ENCODE assay signal across 8 cellular contexts in genomic region chr1:84620720-84621313, GRCh38. TPM values are rescaled to one million over a fixed set of nuclear protein-coding genes. Genes with fewer than 3 reads are reported as not detected.
DNase-seq lines count a peak whose midpoint lies in the region; ATAC-seq, FAIRE-seq and TF ChIP-seq lines count a peak whose summit lies in the region.

No MANE protein-coding gene starts in this region.

- FAIRE-seq in frontal cortex (lab: Jason Lieb, UNC): no peak

- 0 out of 2 replicates have a peak, but pooled peaks cover 3% of the 10 kb centered on the region for H3F3A ChIP-seq in GM23338 (replicated peaks; ENCODE audit: low read depth)

- DNase-seq in Daoy (ENCODE audit: low read depth): peak; percentile 91
- peak; percentile 84 for DNase-seq in GM23338 (ENCODE audit: low spot score)
- peak; percentile 75 to 87 for DNase-seq in Kasumi-1 (lab: John Stamatoyannopoulos, UW)
- DNase-seq in RPMI8226: peak; percentile 76
- DNase-seq in activated effector memory CD4-positive, alpha-beta T cell treated with anti-CD3 and anti-CD28 coated beads, Interleukin-2, amount 50 U/mL, for 16 hours: peak; percentile 92
- peak; percentile 68 to 82 for DNase-seq in frontal cortex (ENCODE audit: low spot score in 2 of 2)
- DNase-seq in substantia nigra (lab: John Stamatoyannopoulos, UW): peak in 47 of 49 donors; percentile 21 to 88 (median 71)

- H3K27me3 Mint-ChIP-seq in GM23338 (ENCODE audit: insufficient read depth, low read depth, poor library complexity): peaks cover 6% of the 10 kb centered on the region

- H3K4me3 Mint-ChIP-seq in GM23338: peak overlapping the region; percentile 81

- H3K4me3 ChIP-seq in GM23338: peak overlapping the region; percentile 71
- peak overlapping the region; percentile 56 to 72 for H3K4me3 ChIP-seq in neutrophil (ENCODE audit: low read depth in 1 of 2, low read length in 1 of 2)

- H3K36me3 Mint-ChIP-seq in GM23338 (ENCODE audit: low read depth): no peaks in the 10 kb centered on the region

- H3K27me3 ChIP-seq in GM23338 (ENCODE audit: insufficient read depth): no peaks in the 10 kb centered on the region
- H3K27me3 ChIP-seq in neutrophil: peaks cover 6% of the 10 kb centered on the region

- H3K4me1 ChIP-seq in GM23338 (ENCODE audit: insufficient read depth): peaks cover 6% of the 10 kb centered on the region; the same call in 1 of the 2 replicates
- peaks cover 0 to 10% of the 10 kb centered on the region in 2 experiments for H3K4me1 ChIP-seq in neutrophil (ENCODE audit: control insufficient read depth in 1 of 2, insufficient read depth in 1 of 2, low read depth in 1 of 2, low read length in 1 of 2)

- no peaks in the 10 kb centered on the region for H4K20me1 ChIP-seq in GM23338 (replicated peaks; ENCODE audit: insufficient read depth)

- H3K79me2 ChIP-seq in GM23338 (replicated peaks; ENCODE audit: insufficient read depth): no peaks in the 10 kb centered on the region

- TF ChIP-seq CTCF in GM23338 (conservative IDR thresholded peaks at IDR 0.05; ENCODE audit: low read depth in 2 of 2) (peak; percentile 77 to 80), neutrophil (IDR thresholded peaks at IDR 0.05) (peak; percentile 98)

- peak overlapping the region; percentile 81 for H3K4me2 ChIP-seq in GM23338

- no peaks in the 10 kb centered on the region; the same call in 2 of the 3 replicates for H3K9me3 Mint-ChIP-seq in GM23338

- peak overlapping the region; percentile 96 for H2AFZ ChIP-seq in GM23338

- ATAC-seq in GM23338: peak; percentile 94

- H3K27ac ChIP-seq in GM23338 (ENCODE audit: low read depth) (peak overlapping the region; percentile 79), neutrophil (no peak overlapping the region), substantia nigra (ENCODE audit: low read depth, low read length, poor library complexity, severe bottlenecking) (peak overlapping the region; percentile 63)

- peaks cover 17% of the 10 kb centered on the region for H3K4me1 Mint-ChIP-seq in GM23338

- 0 out of 2 replicates have a peak, but pooled peaks cover 3% of the 10 kb centered on the region for H3K9me2 ChIP-seq in GM23338 (ENCODE audit: insufficient read depth)

- H3K9me3 ChIP-seq in neutrophil: no peaks in the 10 kb centered on the region

- H3K36me3 ChIP-seq in GM23338 (ENCODE audit: insufficient read depth) (no peaks in the 10 kb centered on the region), neutrophil (no peaks in the 10 kb centered on the region)

- peak overlapping the region; percentile 57; the same call in 1 of the 2 replicates for H3K27ac Mint-ChIP-seq in GM23338

TF ChIP-seq in GM23338, 12 proteins besides CTCF, POLR2A, EP300 and RAD21 (continues in another document):
- TF ChIP-seq EZH2 (IDR thresholded peaks at IDR 0.05; ENCODE audit: low read depth, unreplicated experiment): no peak
- no peak for TF ChIP-seq ZNF331 (CRISPR knock-in tag; IDR thresholded peaks at IDR 0.05; ENCODE audit: low read depth)
- no peak for TF ChIP-seq JUNB (IDR thresholded peaks at IDR 0.05; ENCODE audit: unreplicated experiment)
- no peak for TF ChIP-seq ETS1 (IDR thresholded peaks at IDR 0.05)
- TF ChIP-seq ZNF462 (CRISPR knock-in tag; IDR thresholded peaks at IDR 0.05): no peak
- no peak for TF ChIP-seq REST (IDR thresholded peaks at IDR 0.05; ENCODE audit: unreplicated experiment)
- no peak for TF ChIP-seq NANOG (IDR thresholded peaks at IDR 0.05; ENCODE audit: borderline replicate concordance)
- no peak for TF ChIP-seq EZH2phosphoT487 (IDR thresholded peaks at IDR 0.05; ENCODE audit: unreplicated experiment)

RNA-seq across cellular contexts. Expression of gene CTBS, which starts 46.6 kb away (rescaled TPM):
- total RNA-seq in Daoy (2014; rRNA removed; shearing (Covaris generic)): 7.5 and 11.0 TPM in 2 replicates
- total RNA-seq in GM23338 (2014; rRNA removed; shearing (Covaris generic)): 5.1 and 5.2 TPM in 2 replicates
- polyA plus RNA-seq in GM23338 (2016; fragmentation: Nextera tagmentation; extraction: Ambion mirVana): 2.9 and 4.3 TPM in 2 replicates
- 2.0 TPM for total RNA-seq in frontal cortex
